Comparison of ENCODE assay signal across 8 cellular contexts in genomic region chr3:123067689-123068226, GRCh38. TPM values are rescaled to one million over a fixed set of nuclear protein-coding genes. Genes with fewer than 3 reads are reported as not detected.
DNase-seq lines count a peak whose midpoint lies in the region; ATAC-seq and TF ChIP-seq lines count a peak whose summit lies in the region.

No MANE protein-coding gene starts in this region.

- no peak overlapping the region for H3K27ac Mint-ChIP-seq in T-helper 1 cell treated with Interleukin-12 subunit alpha and Interleukin-12 subunit beta and Interleukin-4 antibody, amounts not matched to agents 30 μg/mL and 1 μg/mL, for 36 hours

- peaks cover 3% of the 10 kb centered on the region for H3K36me3 Mint-ChIP-seq in T-helper 1 cell treated with Interleukin-12 subunit alpha and Interleukin-12 subunit beta and Interleukin-4 antibody, amounts not matched to agents 30 μg/mL and 1 μg/mL, for 36 hours (ENCODE audit: low read depth)

- TF ChIP-seq CTCF in fibroblast of the aortic adventitia (IDR thresholded peaks at IDR 0.05; ENCODE audit: insufficient read depth, low read length) (no peak), retinal pigment epithelial cell (conservative IDR thresholded peaks at IDR 0.05; ENCODE audit: low read depth, low read length) (no peak)

- ATAC-seq in HG02870 (IDR thresholded peaks at IDR 0.05; ENCODE audit: unreplicated experiment), result peak; percentile 29

- peak overlapping the region; percentile 95 for H3K4me3 ChIP-seq in fibroblast of the aortic adventitia (ENCODE audit: low read depth, low read length)
- H3K4me3 ChIP-seq in retinal pigment epithelial cell (ENCODE audit: low read length), result peak overlapping the region; percentile 82

- no peaks in the 10 kb centered on the region for H3K9me3 Mint-ChIP-seq in T-helper 1 cell treated with Interleukin-12 subunit alpha and Interleukin-12 subunit beta and Interleukin-4 antibody, amounts not matched to agents 30 μg/mL and 1 μg/mL, for 36 hours

- peak overlapping the region; percentile 83 for H3K4me3 Mint-ChIP-seq in T-helper 1 cell treated with Interleukin-12 subunit alpha and Interleukin-12 subunit beta and Interleukin-4 antibody, amounts not matched to agents 30 μg/mL and 1 μg/mL, for 36 hours

- peaks cover 4% of the 10 kb centered on the region for H3K27me3 Mint-ChIP-seq in T-helper 1 cell treated with Interleukin-12 subunit alpha and Interleukin-12 subunit beta and Interleukin-4 antibody, amounts not matched to agents 30 μg/mL and 1 μg/mL, for 36 hours (ENCODE audit: low read depth)

- H3K4me1 Mint-ChIP-seq in T-helper 1 cell treated with Interleukin-12 subunit alpha and Interleukin-12 subunit beta and Interleukin-4 antibody, amounts not matched to agents 30 μg/mL and 1 μg/mL, for 36 hours (ENCODE audit: low read depth), result peaks cover 40% of the 10 kb centered on the region

- DNase-seq in DMS 273 (lab: John Stamatoyannopoulos, UW; ENCODE audit: unreplicated experiment) (peak; percentile 71), DMS 273 treated with DMSO at 0.1 percent for 48 hours (lab: John Stamatoyannopoulos, UW) (no peak), fibroblast of the aortic adventitia (ENCODE audit: low read depth) (no peak), retinal pigment epithelial cell (ENCODE audit: low read depth) (no peak), NCI-H345 (lab: John Stamatoyannopoulos, UW) (no peak), EL (no peak)

RNA-seq across cellular contexts. Expression of gene PDIA5, which starts 0.9 kb away (rescaled TPM):
- 43.9 and 59.1 TPM in 2 replicates for total RNA-seq in fibroblast of the aortic adventitia (ENCODE audit: low replicate concordance)

RNA-seq across cellular contexts. Expression of gene SEMA5B, which starts 40.2 kb away (rescaled TPM):
- 0.18 and 0.41 TPM in 2 replicates for total RNA-seq in fibroblast of the aortic adventitia (ENCODE audit: low replicate concordance)
